ENCODE assay signal across 9 cellular contexts in genomic region chr3:39254806-39255449, GRCh38. TPM values are rescaled to one million over a fixed set of nuclear protein-coding genes. Genes with fewer than 3 reads are reported as not detected.
DNase-seq lines count a peak whose midpoint lies in the region; TF ChIP-seq lines count a peak whose summit lies in the region.
"Had no signal": no experiment of that assay in that cellular context is flagged by ENCODE, and none has a peak within 500 bp of the region (broad histone marks: within the 10 kb centered on the region; RNA-seq: fewer than 3 reads in every experiment).

No MANE protein-coding gene starts in this region.

- no peak for TF ChIP-seq EP300 in esophagus muscularis mucosa (IDR thresholded peaks at IDR 0.05)

- 46% methylated on average over 2 of the region's 2 CpGs for WGBS in esophagus muscularis mucosa

- H3K4me1 Mint-ChIP-seq in activated naive CD4-positive, alpha-beta T cell treated with anti-CD3 and anti-CD28 coated beads for 36 hours (ENCODE audit: low read depth), result peaks cover 19% of the 10 kb centered on the region
- H3K4me1 Mint-ChIP-seq in activated naive CD4-positive, alpha-beta T cell treated with anti-CD3 and anti-CD28 coated beads, Interleukin-2, amount 10 ng/mL, durations not matched to agents 7 days and 5 days, result peaks cover 20% of the 10 kb centered on the region

- no peak overlapping the region for H3K4me3 Mint-ChIP-seq in activated naive CD4-positive, alpha-beta T cell treated with anti-CD3 and anti-CD28 coated beads for 36 hours
- no peak overlapping the region for H3K4me3 Mint-ChIP-seq in activated naive CD4-positive, alpha-beta T cell treated with anti-CD3 and anti-CD28 coated beads, Interleukin-2, amount 10 ng/mL, durations not matched to agents 7 days and 5 days

- CTCF ChIA-PET in activated naive CD4-positive, alpha-beta T cell treated with anti-CD3 and anti-CD28 coated beads for 36 hours (lab: Charles Lee), result interaction anchor here (0.7 to 1.8 kb wide), 2 partner anchors 33 to 37 kb away, joined by 3 to 7 read pairs; no protein-coding TSS in a partner anchor
- CTCF ChIA-PET in activated naive CD4-positive, alpha-beta T cell treated with anti-CD3 and anti-CD28 coated beads, Interleukin-2, amount 10 ng/mL, durations not matched to agents 7 days and 5 days (lab: Charles Lee), result no interaction called here

- no peaks in the 10 kb centered on the region for H3K9me3 ChIP-seq in esophagus muscularis mucosa
- H3K9me3 ChIP-seq: ascending aorta had no signal

- intact Hi-C loops in activated naive CD4-positive, alpha-beta T cell treated with anti-CD3 and anti-CD28 coated beads for 36 hours (cut with micrococcal nuclease), result loop anchor here (1.0 kb wide), 2 partner anchors 12 to 73 kb away; no protein-coding TSS in a partner anchor
- intact Hi-C loops in esophagus muscularis mucosa (cut with DNase I), result no loop called here

- no peaks in the 10 kb centered on the region for H3K9me3 Mint-ChIP-seq in activated naive CD4-positive, alpha-beta T cell treated with anti-CD3 and anti-CD28 coated beads for 36 hours
- no peaks in the 10 kb centered on the region for H3K9me3 Mint-ChIP-seq in activated naive CD4-positive, alpha-beta T cell treated with anti-CD3 and anti-CD28 coated beads, Interleukin-2, amount 10 ng/mL, durations not matched to agents 7 days and 5 days

- peak overlapping the region; percentile 72 for H3K27ac Mint-ChIP-seq in activated naive CD4-positive, alpha-beta T cell treated with anti-CD3 and anti-CD28 coated beads for 36 hours
- no peak overlapping the region for H3K27ac Mint-ChIP-seq in activated naive CD4-positive, alpha-beta T cell treated with anti-CD3 and anti-CD28 coated beads, Interleukin-2, amount 10 ng/mL, durations not matched to agents 7 days and 5 days

- DNase-seq in activated naive CD4-positive, alpha-beta T cell treated with anti-CD3 and anti-CD28 coated beads for 36 hours, result no peak
- no peak for DNase-seq in activated naive CD4-positive, alpha-beta T cell treated with anti-CD3 and anti-CD28 coated beads, Interleukin-2, amount 10 ng/mL, durations not matched to agents 7 days and 5 days
- DNase-seq in NB4 (ENCODE audit: low read depth), result peak; percentile 12
- no peak for DNase-seq in esophagus muscularis mucosa (ENCODE audit: extremely low spot score)
- DNase-seq in superior temporal gyrus (ENCODE audit: extremely low spot score), result peak; percentile 46
- no peak for DNase-seq in islet precursor cell
- DNase-seq in NCI-H524 treated with DMSO at 0.1 percent for 48 hours (lab: John Stamatoyannopoulos, UW), result no peak
- no peak for DNase-seq in OCI-M1 (lab: John Stamatoyannopoulos, UW)

- H3K4me3 ChIP-seq in NB4 (ENCODE audit: low read depth, low read length) (no peak overlapping the region), esophagus muscularis mucosa (no peak overlapping the region)
- H3K4me3 ChIP-seq: ascending aorta had no signal

- peaks cover 17 to 30% (median 26%) of the 10 kb centered on the region in 4 donors for H3K4me1 ChIP-seq in esophagus muscularis mucosa

- TF ChIP-seq CTCF in NB4 (IDR thresholded peaks at IDR 0.05; ENCODE audit: low read depth, low read length) (no peak), esophagus muscularis mucosa (IDR thresholded peaks at IDR 0.05) (no peak)

- peak overlapping the region in 3 of 4 donors; percentile 19 to 60 (median 36) for H3K27ac ChIP-seq in esophagus muscularis mucosa (replicated peaks in 1 of 4)
- H3K27ac ChIP-seq: ascending aorta had no signal

- H3K27me3 Mint-ChIP-seq in activated naive CD4-positive, alpha-beta T cell treated with anti-CD3 and anti-CD28 coated beads for 36 hours (ENCODE audit: low read depth), result peaks cover under 1% of the 10 kb centered on the region
- peaks cover 55% of the 10 kb centered on the region for H3K27me3 Mint-ChIP-seq in activated naive CD4-positive, alpha-beta T cell treated with anti-CD3 and anti-CD28 coated beads, Interleukin-2, amount 10 ng/mL, durations not matched to agents 7 days and 5 days

- no peaks in the 10 kb centered on the region for H3K27me3 ChIP-seq in esophagus muscularis mucosa
- H3K27me3 ChIP-seq: ascending aorta had no signal

- no peaks in the 10 kb centered on the region for H3K36me3 ChIP-seq in esophagus muscularis mucosa
- H3K36me3 ChIP-seq: ascending aorta had no signal

- no peak for TF ChIP-seq POLR2A in NB4 (IDR thresholded peaks at IDR 0.05; ENCODE audit: extremely low read depth, insufficient read length)
- TF ChIP-seq POLR2A in esophagus muscularis mucosa (IDR thresholded peaks at IDR 0.05; ENCODE audit: low read depth), result no peak

- H3K36me3 Mint-ChIP-seq in activated naive CD4-positive, alpha-beta T cell treated with anti-CD3 and anti-CD28 coated beads for 36 hours (ENCODE audit: low read depth), result no peaks in the 10 kb centered on the region
- no peaks in the 10 kb centered on the region for H3K36me3 Mint-ChIP-seq in activated naive CD4-positive, alpha-beta T cell treated with anti-CD3 and anti-CD28 coated beads, Interleukin-2, amount 10 ng/mL, durations not matched to agents 7 days and 5 days

RNA-seq across cellular contexts. Expression of gene CX3CR1, which starts 24.9 kb away (rescaled TPM):
- not detected for total RNA-seq in activated naive CD4-positive, alpha-beta T cell treated with anti-CD3 and anti-CD28 coated beads for 36 hours
- total RNA-seq in esophagus muscularis mucosa, result under 1 TPM; 0.23 to 0.78 (median 0.46) TPM
- total RNA-seq: ascending aorta had no signal

Comparison
In these comparisons a context has a peak if more than half of its experiments do, and no peak if none do; other contexts are left out.
1. DNase-seq: peak in NB4 (single experiment) and superior temporal gyrus (single experiment); none in activated naive CD4-positive, alpha-beta T cell treated with anti-CD3 and anti-CD28 coated beads for 36 hours (single experiment), activated naive CD4-positive, alpha-beta T cell treated with anti-CD3 and anti-CD28 coated beads, Interleukin-2, amount 10 ng/mL, durations not matched to agents 7 days and 5 days (single experiment), esophagus muscularis mucosa (single experiment), islet precursor cell (single experiment), NCI-H524 treated with DMSO at 0.1 percent for 48 hours (single experiment) and OCI-M1 (single experiment).